Comparison of ENCODE assay signal across 12 cellular contexts in genomic region chr2:36420569-36421164, GRCh38.
"Had no signal": no experiment of that assay in that cellular context is flagged by ENCODE, and none has a peak within 500 bp of the region (broad histone marks: within the 10 kb centered on the region; RNA-seq: fewer than 3 reads in every experiment).

No MANE protein-coding gene starts in this region.

- H3K27ac ChIP-seq: gastroesophageal sphincter, left ventricle myocardium inferior, parathyroid adenoma, transverse colon had no signal

- H3K27me3 Mint-ChIP-seq: activated CD4-positive, alpha-beta memory T cell treated with anti-CD3 and anti-CD28 coated beads, Interleukin-2, amount 10 ng/mL, durations not matched to agents 7 days and 5 days; stimulated activated memory B cell treated with anti-CD40 and anti-IgM and Interleukin-4, amounts not matched to agents 10 μg/mL and 1 μg/mL and 100 μg/mL, for 72 hours had no signal

- H2AFZ ChIP-seq: parathyroid adenoma had no signal

- H3K27me3 ChIP-seq: gastroesophageal sphincter, transverse colon had no signal

- H3K9ac ChIP-seq: parathyroid adenoma had no signal

- H3K4me1 Mint-ChIP-seq: activated CD4-positive, alpha-beta memory T cell treated with anti-CD3 and anti-CD28 coated beads, Interleukin-2, amount 10 ng/mL, durations not matched to agents 7 days and 5 days; stimulated activated memory B cell treated with anti-CD40 and anti-IgM and Interleukin-4, amounts not matched to agents 10 μg/mL and 1 μg/mL and 100 μg/mL, for 72 hours had no signal

- H3K4me1 ChIP-seq: parathyroid adenoma had no signal

- H3K36me3 Mint-ChIP-seq: stimulated activated memory B cell treated with anti-CD40 and anti-IgM and Interleukin-4, amounts not matched to agents 10 μg/mL and 1 μg/mL and 100 μg/mL, for 72 hours had no signal

- H3K27ac Mint-ChIP-seq: activated CD4-positive, alpha-beta memory T cell treated with anti-CD3 and anti-CD28 coated beads, Interleukin-2, amount 10 ng/mL, durations not matched to agents 7 days and 5 days; activated T-cell treated with anti-CD3 and anti-CD28 coated beads, Interleukin-2, amount 50 U/mL, for 72 hours; stimulated activated memory B cell treated with anti-CD40 and anti-IgM and Interleukin-4, amounts not matched to agents 10 μg/mL and 1 μg/mL and 100 μg/mL, for 72 hours had no signal

- ATAC-seq: activated T-cell treated with anti-CD3 and anti-CD28 coated beads, Interleukin-2, amount 50 U/mL, for 72 hours; gastroesophageal sphincter; stimulated activated memory B cell treated with anti-CD40 and anti-IgM and Interleukin-4, amounts not matched to agents 10 μg/mL and 1 μg/mL and 100 μg/mL, for 72 hours had no signal

- H3K4me3 ChIP-seq: gastroesophageal sphincter, left ventricle myocardium inferior, transverse colon had no signal

- H3K36me3 ChIP-seq: left ventricle myocardium inferior, transverse colon had no signal

- H3K9me3 Mint-ChIP-seq: activated CD4-positive, alpha-beta memory T cell treated with anti-CD3 and anti-CD28 coated beads, Interleukin-2, amount 10 ng/mL, durations not matched to agents 7 days and 5 days; activated T-cell treated with anti-CD3 and anti-CD28 coated beads, Interleukin-2, amount 50 U/mL, for 72 hours; stimulated activated memory B cell treated with anti-CD40 and anti-IgM and Interleukin-4, amounts not matched to agents 10 μg/mL and 1 μg/mL and 100 μg/mL, for 72 hours had no signal

- DNase-seq: activated CD4-positive, alpha-beta memory T cell treated with anti-CD3 and anti-CD28 coated beads, Interleukin-2, amount 10 ng/mL, durations not matched to agents 7 days and 5 days; activated gamma-delta T cell treated with Interleukin-2 at 50 U/mL for 16 hours; activated T-cell treated with anti-CD3 and anti-CD28 coated beads, Interleukin-2, amount 50 U/mL, for 72 hours; aorta; left ventricle myocardium inferior; mesenchymal stem cell; stimulated activated CD4-positive, alpha-beta T cell treated with anti-CD3 and anti-CD28 coated beads, Interleukin-1b, Interleukin-23, amount 100 ng/mL, for 48 hours; T-helper 9 cell; transverse colon had no signal

- H3K9me3 ChIP-seq: gastroesophageal sphincter, left ventricle myocardium inferior, transverse colon had no signal

- H3K4me3 Mint-ChIP-seq: activated CD4-positive, alpha-beta memory T cell treated with anti-CD3 and anti-CD28 coated beads, Interleukin-2, amount 10 ng/mL, durations not matched to agents 7 days and 5 days; activated T-cell treated with anti-CD3 and anti-CD28 coated beads, Interleukin-2, amount 50 U/mL, for 72 hours; stimulated activated memory B cell treated with anti-CD40 and anti-IgM and Interleukin-4, amounts not matched to agents 10 μg/mL and 1 μg/mL and 100 μg/mL, for 72 hours had no signal
